In genomic region chr3:8110966-8111798, GRCh38 we compare ENCODE assay signal across 8 cellular contexts.
DNase-seq lines count a peak whose midpoint lies in the region; ATAC-seq and FAIRE-seq lines count a peak whose summit lies in the region.

No MANE protein-coding gene starts in this region.

- intact Hi-C loops in posterior cingulate gyrus (cut with DNase I): loop anchor here (5.0 kb wide), 2 partner anchors 306 to 309 kb away; no protein-coding TSS in a partner anchor

- H3K27ac ChIP-seq in HUES6 (ENCODE audit: low read depth, low read length): no peak overlapping the region

- no peak overlapping the region for H3K27ac Mint-ChIP-seq in activated naive CD4-positive, alpha-beta T cell treated with anti-CD3 and anti-CD28 coated beads, Interleukin-2, amount 10 ng/mL, durations not matched to agents 7 days and 5 days

- peak; percentile 99 for ATAC-seq in GM21619 (IDR thresholded peaks at IDR 0.05; ENCODE audit: unreplicated experiment)

- no peaks in the 10 kb centered on the region for H3K9me3 Mint-ChIP-seq in activated naive CD4-positive, alpha-beta T cell treated with anti-CD3 and anti-CD28 coated beads, Interleukin-2, amount 10 ng/mL, durations not matched to agents 7 days and 5 days

- H3K36me3 Mint-ChIP-seq in activated naive CD4-positive, alpha-beta T cell treated with anti-CD3 and anti-CD28 coated beads, Interleukin-2, amount 10 ng/mL, durations not matched to agents 7 days and 5 days: no peaks in the 10 kb centered on the region

- DNase-seq in GDM1 (lab: John Stamatoyannopoulos, UW) (peak; percentile 30), SHP77 (lab: John Stamatoyannopoulos, UW) (peak; percentile 44 to 65), glomerular visceral epithelial cell (ENCODE audit: extremely low spot score) (peak; percentile 45), posterior cingulate gyrus (peak in 8 of 10 donors; percentile 15 to 93 (median 74)), urothelium cell line (ENCODE audit: low spot score) (peak; percentile 68)
- peak; percentile 69 for DNase-seq in activated naive CD4-positive, alpha-beta T cell treated with anti-CD3 and anti-CD28 coated beads, Interleukin-2, amount 10 ng/mL, durations not matched to agents 7 days and 5 days

- no peak overlapping the region for H3K4me3 Mint-ChIP-seq in activated naive CD4-positive, alpha-beta T cell treated with anti-CD3 and anti-CD28 coated beads, Interleukin-2, amount 10 ng/mL, durations not matched to agents 7 days and 5 days

- peak overlapping the region; percentile 6 for H3K9ac ChIP-seq in HUES6 (ENCODE audit: low read length)

- H3K4me1 ChIP-seq in HUES6 (ENCODE audit: control insufficient read depth, insufficient read depth, low read length): peaks cover 35% of the 10 kb centered on the region

- no peaks in the 10 kb centered on the region for H3K36me3 ChIP-seq in HUES6 (ENCODE audit: control insufficient read depth, insufficient read depth, low read length)

- CTCF ChIA-PET in activated naive CD4-positive, alpha-beta T cell treated with anti-CD3 and anti-CD28 coated beads, Interleukin-2, amount 10 ng/mL, durations not matched to agents 7 days and 5 days (lab: Charles Lee): interaction anchor here (0.6 to 1.4 kb wide), 6 partner anchors 12 to 311 kb away, joined by 3 to 4 read pairs (median 3); no protein-coding TSS in a partner anchor

- H3K4me3 ChIP-seq in HUES6 (ENCODE audit: low read depth, low read length): no peak overlapping the region

- FAIRE-seq in urothelium cell line (lab: Jason Lieb, UNC): peak; percentile 91

- H3K27me3 ChIP-seq in HUES6 (ENCODE audit: control insufficient read depth, insufficient read depth, low read length): no peaks in the 10 kb centered on the region

- no peaks in the 10 kb centered on the region for H3K27me3 Mint-ChIP-seq in activated naive CD4-positive, alpha-beta T cell treated with anti-CD3 and anti-CD28 coated beads, Interleukin-2, amount 10 ng/mL, durations not matched to agents 7 days and 5 days

- peaks cover 2% of the 10 kb centered on the region for H3K4me1 Mint-ChIP-seq in activated naive CD4-positive, alpha-beta T cell treated with anti-CD3 and anti-CD28 coated beads, Interleukin-2, amount 10 ng/mL, durations not matched to agents 7 days and 5 days

- no peaks in the 10 kb centered on the region for H3K9me3 ChIP-seq in HUES6 (ENCODE audit: control insufficient read depth, insufficient read depth, low read depth, low read length)
